In the genomic region with DNA sequence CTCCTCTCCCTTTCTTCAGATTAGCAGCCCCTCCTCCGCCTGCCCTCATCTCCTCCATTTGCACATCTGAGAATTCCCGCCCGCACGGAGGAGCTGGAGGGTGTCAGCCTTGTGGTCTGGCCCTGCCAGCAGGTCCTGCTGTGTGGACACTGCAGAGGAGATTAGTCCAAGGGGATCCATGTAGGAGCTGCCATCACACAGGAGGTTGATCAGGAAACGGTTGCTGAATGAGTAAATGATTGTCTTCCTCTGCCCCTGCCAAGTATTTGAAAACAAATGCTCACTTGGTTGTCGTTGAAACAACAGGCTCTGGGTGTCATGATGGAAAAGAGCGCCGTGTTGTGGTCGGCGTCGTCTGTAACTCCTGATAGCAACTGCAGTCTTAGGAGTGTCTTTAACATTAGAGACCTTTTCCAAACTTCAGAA, we compare ENCODE assay signal across 15 cellular contexts.
DNase-seq lines count a peak whose midpoint lies in the region; ATAC-seq and TF ChIP-seq lines count a peak whose summit lies in the region.
"Had no signal": no experiment of that assay in that cellular context is flagged by ENCODE, and none has a peak within 500 bp of the region (broad histone marks: within the 10 kb centered on the region; RNA-seq: fewer than 3 reads in every experiment).

No MANE protein-coding gene starts in this region.

- no peaks in the 10 kb centered on the region for H3K27me3 ChIP-seq in KMS-11 (ENCODE audit: insufficient read depth, low read depth)
- H3K27me3 ChIP-seq: body of pancreas, MG63 had no signal

- no peaks in the 10 kb centered on the region for H3K79me2 ChIP-seq in KMS-11 (ENCODE audit: insufficient read depth, low read depth)

- no peak overlapping the region for H2AFZ ChIP-seq in KMS-11 (ENCODE audit: low read depth)
- H2AFZ ChIP-seq: GM23248, PC-9 had no signal

- H3K27ac ChIP-seq in KMS-11 = peak overlapping the region; percentile 82; the same call in 1 of the 2 replicates
- H3K27ac ChIP-seq: body of pancreas, GM23248, PC-9 had no signal

- no peaks in the 10 kb centered on the region for H3K36me3 ChIP-seq in KMS-11 (ENCODE audit: insufficient read depth)

- intact Hi-C loops in sciatic nerve (cut with DNase I) = no loop called here

- H3K4me3 ChIP-seq in KMS-11 (IDR thresholded peaks at IDR 0.05; ENCODE audit: insufficient read depth, low read depth, low read length) = no peak overlapping the region
- H3K4me3 ChIP-seq: body of pancreas, GM23248, MG63, PC-9 had no signal

- ATAC-seq in sciatic nerve = no peak
- no peak for ATAC-seq in HG03175 (IDR thresholded peaks at IDR 0.05; ENCODE audit: unreplicated experiment)
- ATAC-seq: body of pancreas; stimulated activated naive CD8-positive, alpha-beta T cell treated with anti-CD3 and anti-CD28 coated beads, Interleukin-15, Interleukin-2, amounts not matched to agents 100 U/mL and 50 U/mL, for 24 hours had no signal

- DNase-seq in brain pericyte (ENCODE audit: low read depth, low spot score) (peak; percentile 62), iris pigment epithelial cell (ENCODE audit: low read depth) (peak; percentile 34), sciatic nerve (ENCODE audit: low spot score) (peak; percentile 49), UCSD-AML1 (lab: John Stamatoyannopoulos, UW; ENCODE audit: unreplicated experiment) (no peak), OCI-M2 (lab: John Stamatoyannopoulos, UW; ENCODE audit: unreplicated experiment) (no peak)
- DNase-seq: activated CD4-positive, alpha-beta T cell treated with anti-CD3 and anti-CD28 coated beads, Interleukin-2, amount 50 U/mL, for 1 hour; CD4-positive, CD25-positive, alpha-beta regulatory T cell; GM23248; MG63; PC-9; stimulated activated CD4-positive, alpha-beta T cell treated with anti-CD3 and anti-CD28 coated beads, Interleukin-4, amount 100 ng/mL, for 4 hours; stimulated activated naive CD8-positive, alpha-beta T cell treated with anti-CD3 and anti-CD28 coated beads, Interleukin-15, Interleukin-2, amounts not matched to agents 100 U/mL and 50 U/mL, for 24 hours had no signal

- TF ChIP-seq CTCF in KMS-11 (conservative IDR thresholded peaks at IDR 0.05; ENCODE audit: low read depth, low read length) = no peak

- H3K4me2 ChIP-seq in KMS-11 = peak overlapping the region; percentile 35; the same call in 1 of the 2 replicates
- H3K4me2 ChIP-seq: PC-9 had no signal

- peaks cover 52% of the 10 kb centered on the region for H3K4me1 ChIP-seq in KMS-11 (ENCODE audit: low read depth, poor library complexity, severe bottlenecking)
- H3K4me1 ChIP-seq: body of pancreas had no signal

- H3K9ac ChIP-seq in KMS-11 = no peak overlapping the region
- H3K9ac ChIP-seq: GM23248 had no signal

- no peaks in the 10 kb centered on the region for H4K20me1 ChIP-seq in KMS-11 (ENCODE audit: insufficient read depth)

Comparison
In these comparisons a context has a peak if more than half of its experiments do, and no peak if none do; other contexts are left out.
1. DNase-seq: peak in brain pericyte (single experiment), iris pigment epithelial cell (single experiment) and sciatic nerve (single experiment); none in UCSD-AML1 (single experiment) and OCI-M2 (single experiment).